1 cellular context compared by ENCODE assay signal in genomic region chr19:47158879-47159509, GRCh38.
TF ChIP-seq lines count a peak whose summit lies in the region.

No MANE protein-coding gene starts in this region.

TF ChIP-seq in K562, 482 proteins besides CTCF, POLR2A, EP300 and RAD21 (continued from another document):
- TF ChIP-seq, protein P1, sequence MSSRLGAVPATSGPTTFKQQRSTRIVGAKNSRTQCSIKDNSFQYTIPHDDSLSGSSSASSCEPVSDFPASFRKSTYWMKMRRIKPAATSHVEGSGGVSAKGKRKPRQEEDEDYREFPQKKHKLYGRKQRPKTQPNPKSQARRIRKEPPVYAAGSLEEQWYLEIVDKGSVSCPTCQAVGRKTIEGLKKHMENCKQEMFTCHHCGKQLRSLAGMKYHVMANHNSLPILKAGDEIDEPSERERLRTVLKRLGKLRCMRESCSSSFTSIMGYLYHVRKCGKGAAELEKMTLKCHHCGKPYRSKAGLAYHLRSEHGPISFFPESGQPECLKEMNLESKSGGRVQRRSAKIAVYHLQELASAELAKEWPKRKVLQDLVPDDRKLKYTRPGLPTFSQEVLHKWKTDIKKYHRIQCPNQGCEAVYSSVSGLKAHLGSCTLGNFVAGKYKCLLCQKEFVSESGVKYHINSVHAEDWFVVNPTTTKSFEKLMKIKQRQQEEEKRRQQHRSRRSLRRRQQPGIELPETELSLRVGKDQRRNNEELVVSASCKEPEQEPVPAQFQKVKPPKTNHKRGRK (tag; IDR thresholded peaks at IDR 0.05), result no peak
- TF ChIP-seq E2F3 (CRISPR knock-in tag; IDR thresholded peaks at IDR 0.05), result no peak
- no peak for TF ChIP-seq CCNT2 (IDR thresholded peaks at IDR 0.05; ENCODE audit: borderline replicate concordance, extremely low read depth, insufficient read length, low read depth, low read length)
- TF ChIP-seq ZNF140 (CRISPR knock-in tag; IDR thresholded peaks at IDR 0.05), result no peak
- TF ChIP-seq, protein P2, sequence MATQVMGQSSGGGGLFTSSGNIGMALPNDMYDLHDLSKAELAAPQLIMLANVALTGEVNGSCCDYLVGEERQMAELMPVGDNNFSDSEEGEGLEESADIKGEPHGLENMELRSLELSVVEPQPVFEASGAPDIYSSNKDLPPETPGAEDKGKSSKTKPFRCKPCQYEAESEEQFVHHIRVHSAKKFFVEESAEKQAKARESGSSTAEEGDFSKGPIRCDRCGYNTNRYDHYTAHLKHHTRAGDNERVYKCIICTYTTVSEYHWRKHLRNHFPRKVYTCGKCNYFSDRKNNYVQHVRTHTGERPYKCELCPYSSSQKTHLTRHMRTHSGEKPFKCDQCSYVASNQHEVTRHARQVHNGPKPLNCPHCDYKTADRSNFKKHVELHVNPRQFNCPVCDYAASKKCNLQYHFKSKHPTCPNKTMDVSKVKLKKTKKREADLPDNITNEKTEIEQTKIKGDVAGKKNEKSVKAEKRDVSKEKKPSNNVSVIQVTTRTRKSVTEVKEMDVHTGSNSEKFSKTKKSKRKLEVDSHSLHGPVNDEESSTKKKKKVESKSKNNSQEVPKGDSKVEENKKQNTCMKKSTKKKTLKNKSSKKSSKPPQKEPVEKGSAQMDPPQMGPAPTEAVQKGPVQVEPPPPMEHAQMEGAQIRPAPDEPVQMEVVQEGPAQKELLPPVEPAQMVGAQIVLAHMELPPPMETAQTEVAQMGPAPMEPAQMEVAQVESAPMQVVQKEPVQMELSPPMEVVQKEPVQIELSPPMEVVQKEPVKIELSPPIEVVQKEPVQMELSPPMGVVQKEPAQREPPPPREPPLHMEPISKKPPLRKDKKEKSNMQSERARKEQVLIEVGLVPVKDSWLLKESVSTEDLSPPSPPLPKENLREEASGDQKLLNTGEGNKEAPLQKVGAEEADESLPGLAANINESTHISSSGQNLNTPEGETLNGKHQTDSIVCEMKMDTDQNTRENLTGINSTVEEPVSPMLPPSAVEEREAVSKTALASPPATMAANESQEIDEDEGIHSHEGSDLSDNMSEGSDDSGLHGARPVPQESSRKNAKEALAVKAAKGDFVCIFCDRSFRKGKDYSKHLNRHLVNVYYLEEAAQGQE (CRISPR knock-in tag; IDR thresholded peaks at IDR 0.05; ENCODE audit: low read depth), result no peak
- TF ChIP-seq, protein P3, sequence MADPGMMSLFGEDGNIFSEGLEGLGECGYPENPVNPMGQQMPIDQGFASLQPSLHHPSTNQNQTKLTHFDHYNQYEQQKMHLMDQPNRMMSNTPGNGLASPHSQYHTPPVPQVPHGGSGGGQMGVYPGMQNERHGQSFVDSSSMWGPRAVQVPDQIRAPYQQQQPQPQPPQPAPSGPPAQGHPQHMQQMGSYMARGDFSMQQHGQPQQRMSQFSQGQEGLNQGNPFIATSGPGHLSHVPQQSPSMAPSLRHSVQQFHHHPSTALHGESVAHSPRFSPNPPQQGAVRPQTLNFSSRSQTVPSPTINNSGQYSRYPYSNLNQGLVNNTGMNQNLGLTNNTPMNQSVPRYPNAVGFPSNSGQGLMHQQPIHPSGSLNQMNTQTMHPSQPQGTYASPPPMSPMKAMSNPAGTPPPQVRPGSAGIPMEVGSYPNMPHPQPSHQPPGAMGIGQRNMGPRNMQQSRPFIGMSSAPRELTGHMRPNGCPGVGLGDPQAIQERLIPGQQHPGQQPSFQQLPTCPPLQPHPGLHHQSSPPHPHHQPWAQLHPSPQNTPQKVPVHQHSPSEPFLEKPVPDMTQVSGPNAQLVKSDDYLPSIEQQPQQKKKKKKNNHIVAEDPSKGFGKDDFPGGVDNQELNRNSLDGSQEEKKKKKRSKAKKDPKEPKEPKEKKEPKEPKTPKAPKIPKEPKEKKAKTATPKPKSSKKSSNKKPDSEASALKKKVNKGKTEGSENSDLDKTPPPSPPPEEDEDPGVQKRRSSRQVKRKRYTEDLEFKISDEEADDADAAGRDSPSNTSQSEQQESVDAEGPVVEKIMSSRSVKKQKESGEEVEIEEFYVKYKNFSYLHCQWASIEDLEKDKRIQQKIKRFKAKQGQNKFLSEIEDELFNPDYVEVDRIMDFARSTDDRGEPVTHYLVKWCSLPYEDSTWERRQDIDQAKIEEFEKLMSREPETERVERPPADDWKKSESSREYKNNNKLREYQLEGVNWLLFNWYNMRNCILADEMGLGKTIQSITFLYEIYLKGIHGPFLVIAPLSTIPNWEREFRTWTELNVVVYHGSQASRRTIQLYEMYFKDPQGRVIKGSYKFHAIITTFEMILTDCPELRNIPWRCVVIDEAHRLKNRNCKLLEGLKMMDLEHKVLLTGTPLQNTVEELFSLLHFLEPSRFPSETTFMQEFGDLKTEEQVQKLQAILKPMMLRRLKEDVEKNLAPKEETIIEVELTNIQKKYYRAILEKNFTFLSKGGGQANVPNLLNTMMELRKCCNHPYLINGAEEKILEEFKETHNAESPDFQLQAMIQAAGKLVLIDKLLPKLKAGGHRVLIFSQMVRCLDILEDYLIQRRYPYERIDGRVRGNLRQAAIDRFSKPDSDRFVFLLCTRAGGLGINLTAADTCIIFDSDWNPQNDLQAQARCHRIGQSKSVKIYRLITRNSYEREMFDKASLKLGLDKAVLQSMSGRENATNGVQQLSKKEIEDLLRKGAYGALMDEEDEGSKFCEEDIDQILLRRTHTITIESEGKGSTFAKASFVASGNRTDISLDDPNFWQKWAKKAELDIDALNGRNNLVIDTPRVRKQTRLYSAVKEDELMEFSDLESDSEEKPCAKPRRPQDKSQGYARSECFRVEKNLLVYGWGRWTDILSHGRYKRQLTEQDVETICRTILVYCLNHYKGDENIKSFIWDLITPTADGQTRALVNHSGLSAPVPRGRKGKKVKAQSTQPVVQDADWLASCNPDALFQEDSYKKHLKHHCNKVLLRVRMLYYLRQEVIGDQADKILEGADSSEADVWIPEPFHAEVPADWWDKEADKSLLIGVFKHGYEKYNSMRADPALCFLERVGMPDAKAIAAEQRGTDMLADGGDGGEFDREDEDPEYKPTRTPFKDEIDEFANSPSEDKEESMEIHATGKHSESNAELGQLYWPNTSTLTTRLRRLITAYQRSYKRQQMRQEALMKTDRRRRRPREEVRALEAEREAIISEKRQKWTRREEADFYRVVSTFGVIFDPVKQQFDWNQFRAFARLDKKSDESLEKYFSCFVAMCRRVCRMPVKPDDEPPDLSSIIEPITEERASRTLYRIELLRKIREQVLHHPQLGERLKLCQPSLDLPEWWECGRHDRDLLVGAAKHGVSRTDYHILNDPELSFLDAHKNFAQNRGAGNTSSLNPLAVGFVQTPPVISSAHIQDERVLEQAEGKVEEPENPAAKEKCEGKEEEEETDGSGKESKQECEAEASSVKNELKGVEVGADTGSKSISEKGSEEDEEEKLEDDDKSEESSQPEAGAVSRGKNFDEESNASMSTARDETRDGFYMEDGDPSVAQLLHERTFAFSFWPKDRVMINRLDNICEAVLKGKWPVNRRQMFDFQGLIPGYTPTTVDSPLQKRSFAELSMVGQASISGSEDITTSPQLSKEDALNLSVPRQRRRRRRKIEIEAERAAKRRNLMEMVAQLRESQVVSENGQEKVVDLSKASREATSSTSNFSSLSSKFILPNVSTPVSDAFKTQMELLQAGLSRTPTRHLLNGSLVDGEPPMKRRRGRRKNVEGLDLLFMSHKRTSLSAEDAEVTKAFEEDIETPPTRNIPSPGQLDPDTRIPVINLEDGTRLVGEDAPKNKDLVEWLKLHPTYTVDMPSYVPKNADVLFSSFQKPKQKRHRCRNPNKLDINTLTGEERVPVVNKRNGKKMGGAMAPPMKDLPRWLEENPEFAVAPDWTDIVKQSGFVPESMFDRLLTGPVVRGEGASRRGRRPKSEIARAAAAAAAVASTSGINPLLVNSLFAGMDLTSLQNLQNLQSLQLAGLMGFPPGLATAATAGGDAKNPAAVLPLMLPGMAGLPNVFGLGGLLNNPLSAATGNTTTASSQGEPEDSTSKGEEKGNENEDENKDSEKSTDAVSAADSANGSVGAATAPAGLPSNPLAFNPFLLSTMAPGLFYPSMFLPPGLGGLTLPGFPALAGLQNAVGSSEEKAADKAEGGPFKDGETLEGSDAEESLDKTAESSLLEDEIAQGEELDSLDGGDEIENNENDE (IDR thresholded peaks at IDR 0.05; ENCODE audit: low read depth, low read length), result no peak
- no peak for TF ChIP-seq RHOXF2B (CRISPR knock-in tag; conservative IDR thresholded peaks at IDR 0.05)
- no peak for TF ChIP-seq DIDO1 (tag; IDR thresholded peaks at IDR 0.05; ENCODE audit: low read depth)
- no peak for TF ChIP-seq MTA3 (IDR thresholded peaks at IDR 0.05; ENCODE audit: borderline replicate concordance)
- TF ChIP-seq RFX1 (IDR thresholded peaks at IDR 0.05), result no peak
- TF ChIP-seq NCOA1 (IDR thresholded peaks at IDR 0.05; ENCODE audit: low read depth), result no peak
- TF ChIP-seq RBFOX2 (IDR thresholded peaks at IDR 0.05; ENCODE audit: low read depth, low read length), result no peak
- TF ChIP-seq ZKSCAN1 (IDR thresholded peaks at IDR 0.05; ENCODE audit: low read depth, low read length), result no peak
- no peak for TF ChIP-seq POLR2B (IDR thresholded peaks at IDR 0.05; ENCODE audit: low read depth, partially characterized antibody)
